ENCODE assay signal across 10 cellular contexts in genomic region chr1:156898151-156898550, GRCh38. TPM values are rescaled to one million over a fixed set of nuclear protein-coding genes. Genes with fewer than 3 reads are reported as not detected.
DNase-seq lines count a peak whose midpoint lies in the region; ATAC-seq, FAIRE-seq and TF ChIP-seq lines count a peak whose summit lies in the region.
"Had no signal": no experiment of that assay in that cellular context is flagged by ENCODE, and none has a peak within 500 bp of the region (broad histone marks: within the 10 kb centered on the region; RNA-seq: fewer than 3 reads in every experiment).

No MANE protein-coding gene starts in this region.

- WGBS in testis, 2 donors, result 29 to 40% methylated on average over 11 to 13 of the region's 13 CpGs

- H3K4me3 ChIP-seq in astrocyte of the spinal cord (ENCODE audit: low read depth, low read length) (no peak overlapping the region), kidney (ENCODE audit: low read length in 2 of 2) (peak overlapping the region in 1 of 2 donors; percentile 21), testis (no peak overlapping the region)

- no peak for FAIRE-seq in kidney (lab: Jason Lieb, UNC)

- peaks cover 0 to 30% of the 10 kb centered on the region in 2 donors for H3K4me1 ChIP-seq in kidney (ENCODE audit: control insufficient read depth in 1 of 2, insufficient read depth in 1 of 2, low read depth in 1 of 2, low read length in 2 of 2)
- H3K4me1 ChIP-seq in testis, result peaks cover 41% of the 10 kb centered on the region

- no peak overlapping the region for H3K9ac ChIP-seq in kidney (ENCODE audit: low read length in 2 of 2)

- no peak for TF ChIP-seq POLR2A in testis (IDR thresholded peaks at IDR 0.05)

- H3K27ac ChIP-seq in kidney (ENCODE audit: low read depth in 2 of 2, low read length in 2 of 2) (peak overlapping the region; percentile 63 to 88), testis (peak overlapping the region; percentile 18 to 90)

- in situ Hi-C loops in astrocyte of the spinal cord (cut with HindIII; ENCODE audit: low sequenced_read_pairs), result no loop called here

- no peaks in the 10 kb centered on the region for H3K27me3 ChIP-seq in testis

- DNase-seq in MV-4-11 (lab: John Stamatoyannopoulos, UW) (peak; percentile 41), astrocyte of the spinal cord (ENCODE audit: low read depth, low spot score) (peak; percentile 71), kidney (peak; percentile 91), testis (no peak), NCI-H2196 treated with DMSO at 0.1 percent for 48 hours (lab: John Stamatoyannopoulos, UW; ENCODE audit: unreplicated experiment) (no peak), DMS53 treated with DMSO at 0.1 percent for 48 hours (lab: John Stamatoyannopoulos, UW; ENCODE audit: unreplicated experiment) (no peak)
- no peak for DNase-seq in stimulated activated naive CD4-positive, alpha-beta T cell treated with Interleukin-2 at 50 U/mL for 16 hours (lab: John Stamatoyannopoulos, UW)
- DNase-seq: activated CD4-positive, CD25-positive, alpha-beta regulatory T cell treated with anti-CD3 and anti-CD28 coated beads, Interleukin-2, amount 50 U/mL, for 72 hours had no signal

- intact Hi-C loops in kidney (cut with DNase I), result no loop called here
- intact Hi-C loops in testis (cut with DNase I; ENCODE audit: low total_unique reads), result no loop called here

- no peak for TF ChIP-seq CTCF in astrocyte of the spinal cord (IDR thresholded peaks at IDR 0.05; ENCODE audit: low read depth, low read length)
- TF ChIP-seq CTCF in kidney (IDR thresholded peaks at IDR 0.05; ENCODE audit: borderline replicate concordance, extremely low read depth, insufficient read depth), result no peak
- TF ChIP-seq CTCF in testis (IDR thresholded peaks at IDR 0.05), result no peak

- H3K36me3 ChIP-seq in kidney (ENCODE audit: control insufficient read depth in 1 of 2, insufficient read depth in 2 of 2, low read length in 2 of 2) (no peaks in the 10 kb centered on the region), testis (ENCODE audit: low read depth, missing control alignments) (no peaks in the 10 kb centered on the region)

- ATAC-seq in HG02852 (IDR thresholded peaks at IDR 0.05; ENCODE audit: unreplicated experiment), result no peak

- no peaks in the 10 kb centered on the region for H3K9me3 ChIP-seq in kidney (ENCODE audit: control insufficient read depth in 1 of 2, low read length in 2 of 2)
- H3K9me3 ChIP-seq in testis, result no peaks in the 10 kb centered on the region

RNA-seq across cellular contexts. Expression of gene PEAR1, which starts 4.6 kb away (rescaled TPM):
- total RNA-seq in kidney, result 17.2 TPM
- polyA plus RNA-seq in kidney (ENCODE audit: insufficient read depth, low read depth, low replicate concordance), result 4.5 TPM
- 10 to 100 TPM; 13.8 TPM for total RNA-seq in testis
- polyA plus RNA-seq in testis (ENCODE audit: insufficient read depth, low read depth, low replicate concordance), result 10.5 TPM

RNA-seq across cellular contexts. Expression of gene LRRC71, which starts 22.3 kb away (rescaled TPM):
- total RNA-seq in kidney, result 0.50 TPM
- polyA plus RNA-seq in kidney (ENCODE audit: insufficient read depth, low read depth, low replicate concordance), result 0.19 TPM
- 10 to 100 TPM; 17.5 to 23.1 TPM for total RNA-seq in testis
- 49.2 TPM for polyA plus RNA-seq in testis (ENCODE audit: insufficient read depth, low read depth, low replicate concordance)
- total RNA-seq: NCI-H460 had no signal

RNA-seq across cellular contexts. Expression of gene NTRK1, which starts 37.5 kb away (rescaled TPM):
- total RNA-seq in kidney (1.0 TPM), testis (10 to 100 TPM; 14.6 to 38.8 TPM)
- polyA plus RNA-seq in kidney (ENCODE audit: insufficient read depth, low read depth, low replicate concordance) (1.3 TPM), testis (ENCODE audit: insufficient read depth, low read depth, low replicate concordance) (4.7 TPM)

RNA-seq across cellular contexts. Expression of gene INSRR, which starts 39.2 kb away (rescaled TPM):
- total RNA-seq in kidney (0.35 TPM), testis (1 to 10 TPM; 6.4 to 7.0 TPM)
- polyA plus RNA-seq in kidney (ENCODE audit: insufficient read depth, low read depth, low replicate concordance) (2.4 TPM), testis (ENCODE audit: insufficient read depth, low read depth, low replicate concordance) (1.5 TPM)

Comparison
In these comparisons a context has a peak if more than half of its experiments do, and no peak if none do; other contexts are left out.
1. DNase-seq: peak in MV-4-11 (single experiment), astrocyte of the spinal cord (single experiment) and kidney (single experiment); none in testis (single experiment), NCI-H2196 treated with DMSO at 0.1 percent for 48 hours (single experiment), DMS53 treated with DMSO at 0.1 percent for 48 hours (single experiment) and stimulated activated naive CD4-positive, alpha-beta T cell treated with Interleukin-2 at 50 U/mL for 16 hours (single experiment).
2. RNA of gene LRRC71, which starts 22.3 kb away (total RNA-seq): 17.5 to 23.1 TPM in testis; 0.50 TPM in kidney (single experiment); every median in the first group is over 10 times any median in the second.